9 cellular contexts compared by ENCODE assay signal in the genomic region with DNA sequence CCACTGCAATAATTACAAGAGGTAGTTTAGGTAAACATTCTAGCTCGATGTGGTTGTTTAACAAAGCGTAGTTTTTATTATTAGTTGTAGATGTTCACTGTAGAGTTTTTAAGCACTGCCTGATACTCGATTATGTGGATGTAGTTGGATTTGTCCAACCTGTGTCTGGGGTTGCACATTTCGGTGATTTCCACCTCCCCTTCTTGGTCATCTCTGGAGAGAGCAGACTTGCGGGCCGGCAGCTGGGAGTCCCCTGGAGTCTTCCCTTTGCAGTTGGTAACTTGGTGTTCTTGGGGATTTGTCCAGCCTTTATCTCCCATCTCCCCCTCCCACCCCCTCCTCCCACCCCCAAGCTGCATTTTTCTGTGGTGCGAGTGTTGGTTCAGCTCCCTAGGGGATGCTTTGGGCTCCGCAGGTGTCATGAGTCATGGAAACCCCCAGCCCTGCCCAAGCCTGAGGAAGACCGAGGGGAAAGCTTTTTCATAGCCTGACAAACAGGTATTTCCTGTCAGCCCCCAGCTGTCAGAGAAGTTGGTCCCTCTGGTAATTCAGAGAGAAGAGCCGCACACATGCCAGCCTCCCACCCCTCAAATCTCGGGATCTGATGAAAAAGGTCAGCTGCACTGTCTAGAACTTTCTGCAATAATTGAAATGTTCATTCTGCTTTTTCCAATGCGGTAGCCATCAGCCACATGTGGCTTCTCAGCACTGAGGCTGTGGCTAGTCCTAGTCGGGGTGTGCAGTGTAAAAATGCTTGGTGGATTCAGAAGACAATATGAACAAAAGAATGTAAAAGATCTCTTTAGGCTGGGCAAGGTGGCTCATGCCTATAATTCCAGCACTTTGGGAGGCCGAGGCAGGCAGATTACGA. TPM values are rescaled to one million over a fixed set of nuclear protein-coding genes. Genes with fewer than 3 reads are reported as not detected.
DNase-seq lines count a peak whose midpoint lies in the region; ATAC-seq and TF ChIP-seq lines count a peak whose summit lies in the region.
"Had no signal": no experiment of that assay in that cellular context is flagged by ENCODE, and none has a peak within 500 bp of the region (broad histone marks: within the 10 kb centered on the region; RNA-seq: fewer than 3 reads in every experiment).

No MANE protein-coding gene starts in this region.

- intact Hi-C loops in lower lobe of right lung (cut with DNase I) (no loop called here), heart right ventricle (cut with DNase I) (no loop called here), posterior vena cava (cut with DNase I) (no loop called here)
- intact Hi-C loops in CD8-positive, alpha-beta T cell (cut with DNase I, micrococcal nuclease): no loop called here

- peaks cover 29% of the 10 kb centered on the region for H3K4me1 ChIP-seq in lower lobe of right lung
- peaks cover 0 to 31% (median 17%) of the 10 kb centered on the region in 9 donors for H3K4me1 ChIP-seq in heart right ventricle
- no peaks in the 10 kb centered on the region for H3K4me1 ChIP-seq in CD8-positive, alpha-beta T cell (ENCODE audit: insufficient read depth, low read length)

- H3K36me3 Mint-ChIP-seq in memory B cell: peaks cover 6% of the 10 kb centered on the region
- H3K36me3 Mint-ChIP-seq in CD8-positive, alpha-beta T cell: no peaks in the 10 kb centered on the region
- H3K36me3 Mint-ChIP-seq: natural killer cell had no signal

- 82% methylated on average over 15 of the region's 15 CpGs for WGBS in heart right ventricle, 2 donors

- peak overlapping the region; percentile 98 for H3K27ac Mint-ChIP-seq in memory B cell
- no peak overlapping the region for H3K27ac Mint-ChIP-seq in CD8-positive, alpha-beta T cell

- H3K9me3 Mint-ChIP-seq in memory B cell: peaks cover 3% of the 10 kb centered on the region
- H3K9me3 Mint-ChIP-seq in CD8-positive, alpha-beta T cell: no peaks in the 10 kb centered on the region
- H3K9me3 Mint-ChIP-seq: natural killer cell had no signal

- no peaks in the 10 kb centered on the region for H3K27me3 Mint-ChIP-seq in memory B cell
- no peaks in the 10 kb centered on the region for H3K27me3 Mint-ChIP-seq in CD8-positive, alpha-beta T cell (ENCODE audit: low read depth)

- POLR2A ChIA-PET in CD8-positive, alpha-beta T cell (lab: Charles Lee): no interaction called here

- TF ChIP-seq CTCF in lower lobe of right lung (IDR thresholded peaks at IDR 0.05) (no peak), heart right ventricle (IDR thresholded peaks at IDR 0.05) (no peak)
- no peak for TF ChIP-seq CTCF in CD8-positive, alpha-beta T cell (IDR thresholded peaks at IDR 0.05)

- CTCF ChIA-PET in CD8-positive, alpha-beta T cell (lab: Charles Lee): no interaction called here

- DNase-seq in NCI-H526 treated with DMSO at 0.1 percent for 48 hours (lab: John Stamatoyannopoulos, UW): peak; percentile 92
- DNase-seq in memory B cell (ENCODE audit: low spot score in 2 of 2): peak; percentile 37 to 53
- DNase-seq in lower lobe of right lung: no peak
- DNase-seq in heart right ventricle: no peak
- DNase-seq in posterior vena cava (ENCODE audit: low spot score): no peak
- DNase-seq in CD8-positive, alpha-beta T cell: no peak
- DNase-seq: natural killer cell had no signal

- peak overlapping the region; percentile 76 for H3K4me3 Mint-ChIP-seq in memory B cell
- H3K4me3 Mint-ChIP-seq in CD8-positive, alpha-beta T cell: no peak overlapping the region
- H3K4me3 Mint-ChIP-seq: natural killer cell had no signal

- H3K9me3 ChIP-seq in lower lobe of right lung (no peaks in the 10 kb centered on the region), heart right ventricle (peaks cover 0 to 2% (median 0%) of the 10 kb centered on the region in 11 donors)
- no peaks in the 10 kb centered on the region for H3K9me3 ChIP-seq in CD8-positive, alpha-beta T cell (ENCODE audit: low read length)

- H3K4me3 ChIP-seq in lower lobe of right lung (no peak overlapping the region), heart right ventricle (no peak overlapping the region)
- H3K4me3 ChIP-seq in CD8-positive, alpha-beta T cell (ENCODE audit: low read depth, low read length): no peak overlapping the region

- no peaks in the 10 kb centered on the region for H3K36me3 ChIP-seq in lower lobe of right lung
- no peaks in the 10 kb centered on the region for H3K36me3 ChIP-seq in heart right ventricle
- H3K36me3 ChIP-seq in CD8-positive, alpha-beta T cell (ENCODE audit: insufficient read depth, low read length): no peaks in the 10 kb centered on the region

- H3K27me3 ChIP-seq in lower lobe of right lung (ENCODE audit: low read depth): no peaks in the 10 kb centered on the region
- no peaks in the 10 kb centered on the region for H3K27me3 ChIP-seq in heart right ventricle
- no peaks in the 10 kb centered on the region for H3K27me3 ChIP-seq in CD8-positive, alpha-beta T cell (ENCODE audit: insufficient read depth, low read length)

- ATAC-seq in GM18861 (IDR thresholded peaks at IDR 0.05; ENCODE audit: unreplicated experiment) (peak; percentile 61), HG02588 (IDR thresholded peaks at IDR 0.05; ENCODE audit: unreplicated experiment) (peak; percentile 74), memory B cell (ENCODE audit: low read depth) (peak; percentile 94), lower lobe of right lung (no peak), heart right ventricle (no peak)
- no peak for ATAC-seq in CD8-positive, alpha-beta T cell

- peaks cover 49% of the 10 kb centered on the region for H3K4me1 Mint-ChIP-seq in memory B cell
- H3K4me1 Mint-ChIP-seq in CD8-positive, alpha-beta T cell (ENCODE audit: low read depth): peaks cover 7% of the 10 kb centered on the region

- H3K27ac ChIP-seq in lower lobe of right lung (no peak overlapping the region), heart right ventricle (no peak overlapping the region)
- H3K27ac ChIP-seq in CD8-positive, alpha-beta T cell (ENCODE audit: low read depth, low read length): no peak overlapping the region

RNA-seq across cellular contexts. Expression of a gene that starts 50.3 kb away (rescaled TPM):
- 59.6 TPM for total RNA-seq in lower lobe of right lung
- 10 to 100 TPM in 5 of 10 donors, 1 to 10 TPM in 5; 5.6 to 19.6 (median 8.6) TPM for total RNA-seq in heart right ventricle
- polyA plus RNA-seq in heart right ventricle: 10 to 100 TPM in 1 of 2 donors, 1 to 10 TPM in 1; 6.0 to 10.1 TPM
- total RNA-seq in posterior vena cava: 10 to 100 TPM; 30.3 to 35.5 TPM
- total RNA-seq in CD8-positive, alpha-beta T cell: 10 to 100 TPM; 23.3 to 25.6 TPM

Comparison
In these comparisons a context has a peak if more than half of its experiments do, and no peak if none do; other contexts are left out.
1. ATAC-seq: peak in GM18861 (single experiment), HG02588 (single experiment) and memory B cell (single experiment); none in lower lobe of right lung (0 of 2), heart right ventricle (0 of 8) and CD8-positive, alpha-beta T cell (single experiment).
2. DNase-seq: peak in NCI-H526 treated with DMSO at 0.1 percent for 48 hours (single experiment) and memory B cell (2 of 2); none in lower lobe of right lung (single experiment), heart right ventricle (0 of 2), posterior vena cava (single experiment) and CD8-positive, alpha-beta T cell (0 of 7).